ENCODE assay signal across 13 cellular contexts in genomic region chr18:58800582-58800981, GRCh38.
DNase-seq lines count a peak whose midpoint lies in the region; ATAC-seq, FAIRE-seq and TF ChIP-seq lines count a peak whose summit lies in the region.
"Had no signal": no experiment of that assay in that cellular context is flagged by ENCODE, and none has a peak within 500 bp of the region (broad histone marks: within the 10 kb centered on the region; RNA-seq: fewer than 3 reads in every experiment).

No MANE protein-coding gene starts in this region.

- no peak for TF ChIP-seq POLR2A in H54 (IDR thresholded peaks at IDR 0.05; ENCODE audit: low read depth, low read length)
- no peak for TF ChIP-seq POLR2A in esophagus muscularis mucosa (IDR thresholded peaks at IDR 0.05; ENCODE audit: low read depth)

- no peak for FAIRE-seq in H54 (lab: Jason Lieb, UNC)
- FAIRE-seq: endothelial cell of umbilical vein, G401.6 had no signal

- no peak overlapping the region for H3K4me3 ChIP-seq in PC-3 (ENCODE audit: low read length)
- H3K4me3 ChIP-seq in esophagus muscularis mucosa = no peak overlapping the region

- TF ChIP-seq EP300 in esophagus muscularis mucosa (IDR thresholded peaks at IDR 0.05) = no peak

- H3K27me3 ChIP-seq in PC-3 (ENCODE audit: low read length) (no peaks in the 10 kb centered on the region), esophagus muscularis mucosa (no peaks in the 10 kb centered on the region)

- no peaks in the 10 kb centered on the region for H4K20me1 ChIP-seq in PC-3 (ENCODE audit: low read length)

- no peaks in the 10 kb centered on the region for H3K9me2 ChIP-seq in PC-3 (replicated peaks; ENCODE audit: low read length)

- H3F3A ChIP-seq in PC-3 (ENCODE audit: low read length, unreplicated experiment) = no peaks in the 10 kb centered on the region

- H3K36me3 ChIP-seq in PC-3 (ENCODE audit: low read depth, low read length) (no peaks in the 10 kb centered on the region), esophagus muscularis mucosa (no peaks in the 10 kb centered on the region)

- 70% methylated on average over 4 of the region's 4 CpGs for WGBS in esophagus muscularis mucosa

- CTCF ChIA-PET in GM10248 (lab: Yijun Ruan, JAX) = interaction anchor here (1.2 to 1.6 kb wide), 5 partner anchors 17 to 284 kb away, joined by 3 to 4 read pairs (median 3); no protein-coding TSS in a partner anchor
- CTCF ChIA-PET in PC-3 (lab: Charles Lee) = no interaction called here

- no peak overlapping the region for H3K4me2 ChIP-seq in PC-3 (ENCODE audit: low read length)

- H2AFZ ChIP-seq in PC-3 (ENCODE audit: low read length) = no peak overlapping the region

- intact Hi-C loops in PC-3 (cut with micrococcal nuclease) (no loop called here), esophagus muscularis mucosa (cut with DNase I) (no loop called here)

- TF ChIP-seq CTCF in GM10248 (IDR thresholded peaks at IDR 0.05; ENCODE audit: control extremely low read depth, extremely low read depth, low read depth, missing control alignments) = no peak
- no peak for TF ChIP-seq CTCF in PC-3 (conservative IDR thresholded peaks at IDR 0.05; ENCODE audit: low read depth, low read length)
- no peak for TF ChIP-seq CTCF in esophagus muscularis mucosa (IDR thresholded peaks at IDR 0.05)

- H3K9ac ChIP-seq in PC-3 (ENCODE audit: low read length) = no peak overlapping the region

- POLR2A ChIA-PET in GM10248 (lab: Yijun Ruan, JAX) = no interaction called here
- POLR2A ChIA-PET in PC-3 (lab: Charles Lee; ENCODE audit: unreplicated experiment) = no interaction called here

- H3K27ac ChIP-seq in PC-3 (ENCODE audit: low read length) (no peak overlapping the region), esophagus muscularis mucosa (replicated peaks in 1 of 4) (no peak overlapping the region)

- H3K4me1 ChIP-seq in PC-3 (ENCODE audit: insufficient read depth, low read length) (no peaks in the 10 kb centered on the region), esophagus muscularis mucosa (no peaks in the 10 kb centered on the region)

- peak; percentile 85 for ATAC-seq in GM19438 (IDR thresholded peaks at IDR 0.05; ENCODE audit: low read depth, unreplicated experiment)
- peak; percentile 85 for ATAC-seq in HG02885 (IDR thresholded peaks at IDR 0.05; ENCODE audit: poor library complexity, unreplicated experiment)
- ATAC-seq in PC-3 = no peak

- DNase-seq in GM10248 (ENCODE audit: extremely low spot score) (peak; percentile 62), NOMO-1 treated with dmso at 0.1 percent for 144 hours (lab: John Stamatoyannopoulos, UW; ENCODE audit: unreplicated experiment) (peak; percentile 61), H54 (ENCODE audit: insufficient read length, low spot score) (no peak), PC-3 (no peak), esophagus muscularis mucosa (ENCODE audit: extremely low spot score) (no peak), NK-92 (lab: John Stamatoyannopoulos, UW; ENCODE audit: unreplicated experiment) (no peak)
- DNase-seq: activated CD8-positive, alpha-beta memory T cell treated with anti-CD3 and anti-CD28 coated beads for 24 hours; aorta; NCI-H146 had no signal

- no peaks in the 10 kb centered on the region for H3K79me2 ChIP-seq in PC-3 (ENCODE audit: low read length)

- no TSS peak for BruUV-seq in PC-3 (replicated peaks; lab: Mats Ljungman, UMichigan)

- H3K9me3 ChIP-seq in PC-3 (ENCODE audit: low read length) = no peaks in the 10 kb centered on the region
- H3K9me3 ChIP-seq in esophagus muscularis mucosa = no peaks in the 10 kb centered on the region

Comparison
In these comparisons a context has a peak if more than half of its experiments do, and no peak if none do; other contexts are left out.
1. DNase-seq: peak in GM10248 (single experiment) and NOMO-1 treated with dmso at 0.1 percent for 144 hours (single experiment); none in H54 (single experiment), PC-3 (single experiment), esophagus muscularis mucosa (single experiment) and NK-92 (single experiment).